Comparison of ENCODE assay signal across 25 cellular contexts in the genomic region with DNA sequence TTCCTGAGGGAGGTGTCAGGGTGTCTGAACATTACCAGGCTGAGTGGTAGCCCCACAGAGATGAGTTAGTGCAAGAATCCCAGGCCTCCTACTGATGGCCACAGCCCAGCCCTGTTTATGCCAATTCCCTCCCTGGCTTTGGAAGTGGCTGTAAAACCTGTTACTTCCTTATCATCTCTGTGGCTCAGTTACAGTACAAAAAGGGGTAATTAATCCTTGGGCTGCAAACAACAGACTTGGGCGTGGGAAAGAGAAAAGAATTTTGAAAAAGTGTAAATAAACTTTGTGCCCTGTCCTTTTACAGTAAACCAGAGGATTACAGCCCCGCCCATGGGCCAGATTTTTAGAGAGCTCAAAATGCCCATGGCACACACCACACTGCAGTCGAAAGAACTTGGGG.
DNase-seq lines count a peak whose midpoint lies in the region; ATAC-seq, FAIRE-seq and TF ChIP-seq lines count a peak whose summit lies in the region.
"Had no signal": no experiment of that assay in that cellular context is flagged by ENCODE, and none has a peak within 500 bp of the region (broad histone marks: within the 10 kb centered on the region; RNA-seq: fewer than 3 reads in every experiment).

No MANE protein-coding gene starts in this region.

- no peak overlapping the region for H3K18ac ChIP-seq in mesendoderm (ENCODE audit: low read length)

- no peak overlapping the region for H3K4ac ChIP-seq in mesendoderm (ENCODE audit: low read depth, low read length)

- TF ChIP-seq CTCF in A549 (IDR thresholded peaks at IDR 0.05) (no peak), LNCaP clone FGC (IDR thresholded peaks at IDR 0.05; ENCODE audit: control insufficient read depth, extremely low read depth, insufficient read depth) (no peak), GM13977 (IDR thresholded peaks at IDR 0.05; ENCODE audit: extremely low read depth, insufficient read depth, missing control alignments) (no peak), GM13976 (IDR thresholded peaks at IDR 0.05; ENCODE audit: borderline replicate concordance, control extremely low read depth, extremely low read depth, insufficient read depth, missing control alignments) (no peak)

- H2BK120ac ChIP-seq in mesendoderm (ENCODE audit: low read depth, low read length) = no peak overlapping the region

- H3K4me1 ChIP-seq in A549 = peaks cover 21% of the 10 kb centered on the region
- peaks cover 3% of the 10 kb centered on the region for H3K4me1 ChIP-seq in mesendoderm (ENCODE audit: control insufficient read depth, low read depth, low read length)
- H3K4me1 ChIP-seq: BLaER1 treated with 17β-estradiol and CSF1 and Interleukin-3, amounts not matched to agents 10 nM and 100 nM; uterus had no signal

- no peaks in the 10 kb centered on the region for H3K79me2 ChIP-seq in mesendoderm (ENCODE audit: control insufficient read depth, insufficient read depth, low read length)

- no peak for TF ChIP-seq EP300 in A549 (IDR thresholded peaks at IDR 0.05)

- peak; percentile 33 to 84; a peak in 4 of 6 replicates for ATAC-seq in A549

- H3K27ac ChIP-seq in A549 (peak overlapping the region; percentile 42 to 48), mesendoderm (ENCODE audit: low read depth, low read length) (no peak overlapping the region)
- H3K27ac ChIP-seq: BLaER1 treated with 17β-estradiol and CSF1 and Interleukin-3, amounts not matched to agents 10 nM and 100 nM; right lobe of liver had no signal

- H3K9me3 ChIP-seq in A549 = no peaks in the 10 kb centered on the region
- H3K9me3 ChIP-seq: right lobe of liver, uterus had no signal

- H3K56ac ChIP-seq in mesendoderm (ENCODE audit: low read length) = no peak overlapping the region

- 54% methylated on average over 3 of the region's 3 CpGs for WGBS in A549 (ENCODE audit: missing lambda C conversion rate)
- no CpG with 5 or more reads among the region's 3 CpGs for WGBS in mesendoderm (ENCODE audit: extremely low coverage, insufficient coverage, low lambda C conversion rate)

- no peak overlapping the region for H4K8ac ChIP-seq in mesendoderm (ENCODE audit: low read depth, low read length)

- CTCF ChIA-PET in A549 (lab: Yijun Ruan, JAX) = interaction anchor here (1.9 kb wide), 1 partner anchor 21 kb away, joined by 4 read pairs; no protein-coding TSS in a partner anchor

- H3K23ac ChIP-seq in mesendoderm (ENCODE audit: low read length) = no peak overlapping the region

- no peaks in the 10 kb centered on the region for H3K27me3 ChIP-seq in mesendoderm (ENCODE audit: insufficient read depth, low read length, poor library complexity)
- H3K27me3 ChIP-seq: BLaER1 treated with 17β-estradiol and CSF1 and Interleukin-3, amounts not matched to agents 10 nM and 100 nM; right lobe of liver; uterus had no signal

- in situ Hi-C loops in GM13977 (cut with MboI; ENCODE audit: low pct_unique_long_range_greater_than_20kb, low sequenced_read_pairs, unreplicated experiment) = no loop called here
- in situ Hi-C loops in GM13976 (cut with MboI; ENCODE audit: low sequenced_read_pairs, unreplicated experiment) = no loop called here

- no peak overlapping the region for H3K9ac ChIP-seq in mesendoderm (ENCODE audit: low read length)
- H3K9ac ChIP-seq: BLaER1 treated with 17β-estradiol and CSF1 and Interleukin-3, amounts not matched to agents 10 nM and 100 nM had no signal

- H3K4me3 ChIP-seq in A549 (no peak overlapping the region), LNCaP clone FGC (ENCODE audit: low read depth, low read length) (no peak overlapping the region), mesendoderm (ENCODE audit: low read length) (no peak overlapping the region)
- H3K4me3 ChIP-seq: BLaER1 treated with 17β-estradiol and CSF1 and Interleukin-3, amounts not matched to agents 10 nM and 100 nM; right lobe of liver; uterus had no signal

- no peak overlapping the region for H2BK15ac ChIP-seq in mesendoderm (replicated peaks; ENCODE audit: low read depth)

- POLR2A ChIA-PET in A549 (lab: Yijun Ruan, JAX) = interaction anchor here (0.5 kb wide), 1 partner anchor 1336 kb away, joined by 3 read pairs; no protein-coding TSS in a partner anchor

- H3K36me3 ChIP-seq in mesendoderm (ENCODE audit: control insufficient read depth, insufficient read depth, low read length) = no peaks in the 10 kb centered on the region
- H3K36me3 ChIP-seq: BLaER1 treated with 17β-estradiol and CSF1 and Interleukin-3, amounts not matched to agents 10 nM and 100 nM; right lobe of liver; uterus had no signal

- H2AK5ac ChIP-seq in mesendoderm (ENCODE audit: low read length) = no peak overlapping the region

- H2BK5ac ChIP-seq in mesendoderm (ENCODE audit: low read length) = no peak overlapping the region

- FAIRE-seq in A549 (lab: Jason Lieb, UNC) = no peak

- TF ChIP-seq POLR2A in A549 (IDR thresholded peaks at IDR 0.05; ENCODE audit: low read length) = no peak

- H4K5ac ChIP-seq in mesendoderm (ENCODE audit: low read length) = no peak overlapping the region

- H3K4me2 ChIP-seq in A549 (peak overlapping the region; percentile 62), mesendoderm (ENCODE audit: low read length) (no peak overlapping the region)
- H3K4me2 ChIP-seq: BLaER1 treated with 17β-estradiol and CSF1 and Interleukin-3, amounts not matched to agents 10 nM and 100 nM had no signal

- DNase-seq in A549 (ENCODE audit: low read depth in 1 of 2, low spot score in 1 of 2) = peak in 1 of 2 experiments; percentile 74
- DNase-seq in LNCaP clone FGC (ENCODE audit: low read depth) = peak; percentile 91
- peak; percentile 35 for DNase-seq in SW480 (ENCODE audit: low spot score)
- peak; percentile 27 for DNase-seq in mesendoderm
- no peak for DNase-seq in NCI-H2107 (lab: John Stamatoyannopoulos, UW)
- no peak for DNase-seq in C1 segment of cervical spinal cord (lab: John Stamatoyannopoulos, UW)
- no peak for DNase-seq in GM13977 (ENCODE audit: low spot score)
- DNase-seq in GM13976 (ENCODE audit: low spot score) = no peak
- DNase-seq: ACHN; activated CD4-positive, alpha-beta T cell treated with anti-CD3 and anti-CD28 coated beads for 4 hours; activated naive CD4-positive, alpha-beta T cell treated with anti-CD3 and anti-CD28 coated beads, Interleukin-2, amount 10 ng/mL, durations not matched to agents 7 days and 5 days; activated T-cell treated with anti-CD3 and anti-CD28 coated beads, Interleukin-2, amount 50 U/mL, for 48 hours; aorta; caudate nucleus; DMS 273 treated with DMSO at 0.1 percent for 48 hours; GF-D8; Kasumi-1; midbrain; nephron progenitor cell; right lobe of liver; SHP77 treated with DMSO at 0.1 percent for 48 hours; stimulated activated CD4-positive, alpha-beta T cell treated with anti-CD3 and anti-CD28 coated beads, Interleukin-15, amount 100 ng/mL, for 24 hours; T-helper 1 cell; uterus had no signal

- H3K79me1 ChIP-seq in mesendoderm (ENCODE audit: low read length) = no peaks in the 10 kb centered on the region

- no peak for TF ChIP-seq RAD21 in A549 (conservative IDR thresholded peaks at IDR 0.05 in 1 of 2, IDR thresholded peaks at IDR 0.05 in 1 of 2)

TF ChIP-seq in A549, 52 proteins besides CTCF, POLR2A, EP300 and RAD21 (continues in another document):
- no peak for TF ChIP-seq ZSCAN20 (CRISPR knock-in tag; IDR thresholded peaks at IDR 0.05)
- TF ChIP-seq HOXB13 (CRISPR knock-in tag; IDR thresholded peaks at IDR 0.05; ENCODE audit: low read depth) = no peak
- no peak for TF ChIP-seq SMC3 (IDR thresholded peaks at IDR 0.05)
- TF ChIP-seq RNF2 (IDR thresholded peaks at IDR 0.05; ENCODE audit: borderline replicate concordance, low read depth) = no peak
- TF ChIP-seq ZNF302 (CRISPR knock-in tag; IDR thresholded peaks at IDR 0.05) = no peak
- TF ChIP-seq, protein P1, sequence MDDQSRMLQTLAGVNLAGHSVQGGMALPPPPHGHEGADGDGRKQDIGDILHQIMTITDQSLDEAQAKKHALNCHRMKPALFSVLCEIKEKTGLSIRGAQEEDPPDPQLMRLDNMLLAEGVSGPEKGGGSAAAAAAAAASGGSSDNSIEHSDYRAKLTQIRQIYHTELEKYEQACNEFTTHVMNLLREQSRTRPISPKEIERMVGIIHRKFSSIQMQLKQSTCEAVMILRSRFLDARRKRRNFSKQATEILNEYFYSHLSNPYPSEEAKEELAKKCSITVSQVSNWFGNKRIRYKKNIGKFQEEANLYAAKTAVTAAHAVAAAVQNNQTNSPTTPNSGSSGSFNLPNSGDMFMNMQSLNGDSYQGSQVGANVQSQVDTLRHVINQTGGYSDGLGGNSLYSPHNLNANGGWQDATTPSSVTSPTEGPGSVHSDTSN (IDR thresholded peaks at IDR 0.05) = no peak
- no peak for TF ChIP-seq JUNB (IDR thresholded peaks at IDR 0.05)
- TF ChIP-seq ZFP36 (IDR thresholded peaks at IDR 0.05; ENCODE audit: borderline replicate concordance, partially characterized antibody) = no peak
- no peak for TF ChIP-seq NR3C1 (IDR thresholded peaks at IDR 0.05)
- no peak for TF ChIP-seq HDAC2 (IDR thresholded peaks at IDR 0.05)
- no peak for TF ChIP-seq HOXB5 (CRISPR knock-in tag; IDR thresholded peaks at IDR 0.05)
- TF ChIP-seq, protein P2, sequence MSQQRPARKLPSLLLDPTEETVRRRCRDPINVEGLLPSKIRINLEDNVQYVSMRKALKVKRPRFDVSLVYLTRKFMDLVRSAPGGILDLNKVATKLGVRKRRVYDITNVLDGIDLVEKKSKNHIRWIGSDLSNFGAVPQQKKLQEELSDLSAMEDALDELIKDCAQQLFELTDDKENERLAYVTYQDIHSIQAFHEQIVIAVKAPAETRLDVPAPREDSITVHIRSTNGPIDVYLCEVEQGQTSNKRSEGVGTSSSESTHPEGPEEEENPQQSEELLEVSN (IDR thresholded peaks at IDR 0.05; ENCODE audit: borderline replicate concordance, low read depth) = no peak
- TF ChIP-seq HEYL (CRISPR knock-in tag; IDR thresholded peaks at IDR 0.05) = no peak
- TF ChIP-seq BCL3 (IDR thresholded peaks at IDR 0.05) = no peak

Comparison
In these comparisons a context has a peak if more than half of its experiments do, and no peak if none do; other contexts are left out.
1. DNase-seq: peak in LNCaP clone FGC (single experiment), SW480 (single experiment) and mesendoderm (single experiment); none in NCI-H2107 (single experiment), C1 segment of cervical spinal cord (0 of 14), GM13977 (single experiment) and GM13976 (single experiment).